In the genomic region with DNA sequence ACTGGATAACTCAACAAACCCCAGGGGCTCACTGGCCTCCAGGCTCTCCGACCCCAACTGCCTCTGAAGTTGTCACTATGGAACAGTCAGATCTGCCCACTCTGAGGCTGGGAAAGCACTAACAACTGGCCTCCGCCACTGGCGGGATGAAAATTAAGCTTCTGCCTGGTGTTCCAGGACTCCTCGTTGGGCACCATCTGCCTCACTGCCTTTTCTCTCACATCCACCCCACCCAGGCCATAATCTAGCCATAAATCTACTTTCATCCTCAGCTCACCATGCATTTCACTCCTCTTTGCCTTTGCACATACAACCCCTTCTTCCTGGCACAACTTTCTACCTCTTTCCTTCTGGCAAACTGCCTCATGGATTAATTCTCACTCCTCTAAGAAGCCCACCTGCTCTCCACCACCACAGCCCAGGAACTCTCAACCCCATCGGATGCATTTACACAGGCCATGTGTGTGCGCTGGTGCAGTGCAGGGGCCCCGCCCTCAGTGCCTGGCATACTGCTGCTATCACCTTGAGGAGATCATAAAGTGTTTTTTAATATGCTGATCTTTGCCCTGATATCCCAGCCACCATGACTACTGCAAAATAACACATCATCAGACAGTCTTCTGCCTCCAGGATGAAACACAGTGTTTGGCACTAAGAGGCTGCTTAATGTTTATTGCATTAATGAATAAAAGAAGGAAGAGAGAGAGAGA, we compare ENCODE assay signal across 26 cellular contexts. TPM values are rescaled to one million over a fixed set of nuclear protein-coding genes. Genes with fewer than 3 reads are reported as not detected.
"Had no signal": no experiment of that assay in that cellular context is flagged by ENCODE, and none has a peak within 500 bp of the region (broad histone marks: within the 10 kb centered on the region; RNA-seq: fewer than 3 reads in every experiment).

No MANE protein-coding gene starts in this region.

- ATAC-seq: activated CD8-positive, alpha-beta T cell treated with anti-CD3 and anti-CD28 coated beads for 36 hours; activated naive CD8-positive, alpha-beta T cell treated with anti-CD3 and anti-CD28 coated beads, Interleukin-2, amount 50 U/mL, for 24 hours; left lung; pancreas; right lobe of liver; stimulated activated naive CD8-positive, alpha-beta T cell treated with anti-CD3 and anti-CD28 coated beads, Interleukin-15, amount 100 ng/mL, for 72 hours had no signal

- H3K36me3 Mint-ChIP-seq: activated naive CD4-positive, alpha-beta T cell treated with anti-CD3 and anti-CD28 coated beads, Interleukin-2, amount 10 ng/mL, durations not matched to agents 7 days and 5 days; brain; type B pancreatic cell had no signal

- H3K9me3 Mint-ChIP-seq: activated B cell treated with CpG ODN at 0.5 μM for 24 hours; activated CD8-positive, alpha-beta T cell treated with anti-CD3 and anti-CD28 coated beads for 36 hours; activated naive CD4-positive, alpha-beta T cell treated with anti-CD3 and anti-CD28 coated beads, Interleukin-2, amount 10 ng/mL, durations not matched to agents 7 days and 5 days; activated naive CD8-positive, alpha-beta T cell treated with anti-CD3 and anti-CD28 coated beads, Interleukin-2, amount 50 U/mL, for 24 hours; activated T-cell treated with anti-CD3 and anti-CD28 coated beads, Interleukin-2, amount 50 U/mL, for 24 hours; brain; central memory CD8-positive, alpha-beta T cell; stimulated activated naive CD8-positive, alpha-beta T cell treated with anti-CD3 and anti-CD28 coated beads, Interleukin-15, amount 100 ng/mL, for 72 hours; T-helper 2 cell treated with Interferon-gamma antibody and Interleukin-4, amounts not matched to agents 5 μg/mL and 100 μg/mL, for 36 hours; type B pancreatic cell had no signal

- H3K36me3 ChIP-seq: left lung, pancreas, right lobe of liver had no signal

- H3K27ac Mint-ChIP-seq: activated B cell treated with CpG ODN at 0.5 μM for 24 hours; activated CD8-positive, alpha-beta T cell treated with anti-CD3 and anti-CD28 coated beads for 36 hours; activated naive CD4-positive, alpha-beta T cell treated with anti-CD3 and anti-CD28 coated beads, Interleukin-2, amount 10 ng/mL, durations not matched to agents 7 days and 5 days; activated naive CD8-positive, alpha-beta T cell treated with anti-CD3 and anti-CD28 coated beads, Interleukin-2, amount 50 U/mL, for 24 hours; activated T-cell treated with anti-CD3 and anti-CD28 coated beads, Interleukin-2, amount 50 U/mL, for 24 hours; stimulated activated naive CD8-positive, alpha-beta T cell treated with anti-CD3 and anti-CD28 coated beads, Interleukin-15, amount 100 ng/mL, for 72 hours; T-helper 2 cell treated with Interferon-gamma antibody and Interleukin-4, amounts not matched to agents 5 μg/mL and 100 μg/mL, for 36 hours; type B pancreatic cell had no signal

- H3K4me3 Mint-ChIP-seq: activated B cell treated with CpG ODN at 0.5 μM for 24 hours; activated CD8-positive, alpha-beta T cell treated with anti-CD3 and anti-CD28 coated beads for 36 hours; activated naive CD4-positive, alpha-beta T cell treated with anti-CD3 and anti-CD28 coated beads, Interleukin-2, amount 10 ng/mL, durations not matched to agents 7 days and 5 days; activated naive CD8-positive, alpha-beta T cell treated with anti-CD3 and anti-CD28 coated beads, Interleukin-2, amount 50 U/mL, for 24 hours; activated T-cell treated with anti-CD3 and anti-CD28 coated beads, Interleukin-2, amount 50 U/mL, for 24 hours; central memory CD8-positive, alpha-beta T cell; stimulated activated naive CD8-positive, alpha-beta T cell treated with anti-CD3 and anti-CD28 coated beads, Interleukin-15, amount 100 ng/mL, for 72 hours; T-helper 2 cell treated with Interferon-gamma antibody and Interleukin-4, amounts not matched to agents 5 μg/mL and 100 μg/mL, for 36 hours; type B pancreatic cell had no signal

- DNase-seq: activated B cell treated with CpG ODN at 0.5 μM for 24 hours; activated CD4-positive, alpha-beta T cell treated with anti-CD3 and anti-CD28 coated beads for 4 hours; activated CD8-positive, alpha-beta T cell treated with anti-CD3 and anti-CD28 coated beads for 36 hours; activated effector memory CD4-positive, alpha-beta T cell treated with Interleukin-2 at 50 U/mL for 16 hours; activated naive CD4-positive, alpha-beta T cell treated with anti-CD3 and anti-CD28 coated beads, Interleukin-2, amount 10 ng/mL, durations not matched to agents 7 days and 5 days; activated naive CD8-positive, alpha-beta T cell treated with anti-CD3 and anti-CD28 coated beads, Interleukin-2, amount 50 U/mL, for 24 hours; activated T-cell treated with anti-CD3 and anti-CD28 coated beads, Interleukin-2, amount 50 U/mL, for 24 hours; anterior cingulate cortex; head of caudate nucleus; kidney; left lung; mammary epithelial cell; midbrain; pancreas; right lobe of liver; small intestine; stimulated activated CD4-positive, alpha-beta T cell treated with anti-CD3 and anti-CD28 coated beads, Interleukin-4, amount 100 ng/mL, for 1 hour; stimulated activated naive CD8-positive, alpha-beta T cell treated with anti-CD3 and anti-CD28 coated beads, Interleukin-15, amount 100 ng/mL, for 72 hours had no signal

- H3K4me1 Mint-ChIP-seq: activated naive CD4-positive, alpha-beta T cell treated with anti-CD3 and anti-CD28 coated beads, Interleukin-2, amount 10 ng/mL, durations not matched to agents 7 days and 5 days; central memory CD8-positive, alpha-beta T cell; stimulated activated naive CD8-positive, alpha-beta T cell treated with anti-CD3 and anti-CD28 coated beads, Interleukin-15, amount 100 ng/mL, for 72 hours had no signal

- H3K27ac ChIP-seq: coronary artery, left lung, pancreas, right lobe of liver had no signal

- H3K9me3 ChIP-seq: left lung, pancreas, right lobe of liver had no signal

- H3K4me3 ChIP-seq: coronary artery, left lung, pancreas, right lobe of liver had no signal

RNA-seq across cellular contexts. Expression of a gene that starts 24.8 kb away (rescaled TPM):
- total RNA-seq: activated B cell treated with CpG ODN at 0.5 μM for 24 hours; activated CD8-positive, alpha-beta T cell treated with anti-CD3 and anti-CD28 coated beads for 36 hours; frontal cortex; left lung; right lobe of liver; temporal lobe had no signal
- polyA plus RNA-seq: mammary epithelial cell, small intestine had no signal

RNA-seq across cellular contexts. Expression of a gene that starts 27.0 kb away (rescaled TPM):
- total RNA-seq: activated B cell treated with CpG ODN at 0.5 μM for 24 hours; activated CD8-positive, alpha-beta T cell treated with anti-CD3 and anti-CD28 coated beads for 36 hours; frontal cortex; kidney; left lung; mammary epithelial cell; pancreas; right lobe of liver; temporal lobe had no signal
- polyA plus RNA-seq: esophagus, mammary epithelial cell, pancreas, small intestine had no signal

RNA-seq across cellular contexts. Expression of a gene that starts 43.0 kb away (rescaled TPM):
- total RNA-seq: activated B cell treated with CpG ODN at 0.5 μM for 24 hours; activated CD8-positive, alpha-beta T cell treated with anti-CD3 and anti-CD28 coated beads for 36 hours; frontal cortex; kidney; left lung; mammary epithelial cell; pancreas; right lobe of liver; temporal lobe had no signal
- polyA plus RNA-seq: esophagus, mammary epithelial cell, pancreas, small intestine had no signal

RNA-seq across cellular contexts. Expression of a gene that starts 46.5 kb away (rescaled TPM):
- total RNA-seq: activated B cell treated with CpG ODN at 0.5 μM for 24 hours; activated CD8-positive, alpha-beta T cell treated with anti-CD3 and anti-CD28 coated beads for 36 hours; frontal cortex; kidney; left lung; mammary epithelial cell; pancreas; right lobe of liver had no signal
- polyA plus RNA-seq: mammary epithelial cell, pancreas had no signal
